Comparison of ENCODE assay signal across 28 cellular contexts in the genomic region with DNA sequence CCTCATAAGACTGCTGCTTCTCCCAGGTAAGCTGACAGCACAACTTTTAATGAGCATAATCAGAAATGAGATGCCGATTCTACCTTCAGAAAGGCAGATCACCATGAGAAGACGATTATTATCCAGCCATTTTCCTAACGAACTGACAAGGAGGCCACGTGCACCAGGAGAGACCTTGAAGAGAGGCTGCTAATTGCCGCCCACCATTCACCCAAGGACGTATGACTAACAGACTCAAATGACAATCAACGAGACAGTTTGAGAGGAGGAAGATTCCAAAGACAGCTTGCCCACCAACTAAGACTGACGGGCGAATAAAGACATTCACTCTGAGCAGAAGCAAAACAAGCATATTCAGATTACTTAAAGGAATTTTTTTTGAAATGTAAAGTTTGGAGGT.
"Had no signal": no experiment of that assay in that cellular context is flagged by ENCODE, and none has a peak within 500 bp of the region (broad histone marks: within the 10 kb centered on the region; RNA-seq: fewer than 3 reads in every experiment).

No MANE protein-coding gene starts in this region.

- H3K27me3 ChIP-seq: ascending aorta, breast epithelium, cardiac muscle cell, heart left ventricle had no signal

- H3K27ac Mint-ChIP-seq: activated CD8-positive, alpha-beta T cell treated with anti-CD3 and anti-CD28 coated beads for 36 hours; activated naive CD4-positive, alpha-beta T cell treated with anti-CD3 and anti-CD28 coated beads, Interleukin-2, amount 50 U/mL, for 24 hours; activated naive CD8-positive, alpha-beta T cell treated with anti-CD3 and anti-CD28 coated beads, Interleukin-2, amount 10 ng/mL, durations not matched to agents 7 days and 5 days; activated T-helper 17 cell treated with anti-CD3 and anti-CD28 coated beads, Interleukin-2, amount 50 U/mL, for 72 hours; brain; dendritic cell treated with granulocyte-macrophage colony-stimulating factor and Interleukin-4, amounts not matched to agents 40 ng/mL and 50 ng/mL, for 4 days; endodermal cell had no signal

- H3K4me3 ChIP-seq: ascending aorta, breast epithelium, cardiac muscle cell, coronary artery, dorsolateral prefrontal cortex, heart left ventricle had no signal

- DNase-seq: activated CD4-positive, alpha-beta T cell treated with anti-CD3 and anti-CD28 coated beads for 1 hour; activated CD4-positive, alpha-beta T cell treated with anti-CD3 and anti-CD28 coated beads for 48 hours; activated CD4-positive, alpha-beta T cell treated with anti-CD3 and anti-CD28 coated beads, Interleukin-2, amount 50 U/mL, for 1 hour; activated CD4-positive, alpha-beta T cell treated with anti-CD3 and anti-CD28 coated beads, Interleukin-2, amount 50 U/mL, for 48 hours; activated CD8-positive, alpha-beta memory T cell treated with anti-CD3 and anti-CD28 coated beads for 24 hours; activated CD8-positive, alpha-beta T cell treated with anti-CD3 and anti-CD28 coated beads for 36 hours; activated effector memory CD4-positive, alpha-beta T cell treated with Interleukin-2 at 50 U/mL for 16 hours; activated gamma-delta T cell treated with Interleukin-2 at 50 U/mL for 16 hours; activated naive CD4-positive, alpha-beta T cell treated with Interleukin-2 at 50 U/mL for 16 hours; activated naive CD8-positive, alpha-beta T cell treated with anti-CD3 and anti-CD28 coated beads, Interleukin-2, amount 10 ng/mL, durations not matched to agents 7 days and 5 days; activated T-cell treated with anti-CD3 and anti-CD28 coated beads, Interleukin-2, amount 50 U/mL, for 4 hours; dorsolateral prefrontal cortex; effector memory CD4-positive, alpha-beta T cell; endodermal cell; foreskin fibroblast; heart left ventricle; T-helper 2 cell had no signal

- H3K27me3 Mint-ChIP-seq: activated CD8-positive, alpha-beta T cell treated with anti-CD3 and anti-CD28 coated beads for 36 hours; activated naive CD4-positive, alpha-beta T cell treated with anti-CD3 and anti-CD28 coated beads, Interleukin-2, amount 50 U/mL, for 24 hours; activated naive CD8-positive, alpha-beta T cell treated with anti-CD3 and anti-CD28 coated beads, Interleukin-2, amount 10 ng/mL, durations not matched to agents 7 days and 5 days; brain; central memory CD8-positive, alpha-beta T cell; dendritic cell treated with granulocyte-macrophage colony-stimulating factor and Interleukin-4, amounts not matched to agents 40 ng/mL and 50 ng/mL, for 4 days had no signal

- H3K4me1 ChIP-seq: ascending aorta, breast epithelium, heart left ventricle had no signal

- H3K4me3 Mint-ChIP-seq: activated CD8-positive, alpha-beta T cell treated with anti-CD3 and anti-CD28 coated beads for 36 hours; activated naive CD4-positive, alpha-beta T cell treated with anti-CD3 and anti-CD28 coated beads, Interleukin-2, amount 50 U/mL, for 24 hours; activated naive CD8-positive, alpha-beta T cell treated with anti-CD3 and anti-CD28 coated beads, Interleukin-2, amount 10 ng/mL, durations not matched to agents 7 days and 5 days; activated T-cell treated with anti-CD3 and anti-CD28 coated beads, Interleukin-2, amount 50 U/mL, for 4 hours; activated T-helper 17 cell treated with anti-CD3 and anti-CD28 coated beads, Interleukin-2, amount 50 U/mL, for 72 hours; brain; central memory CD8-positive, alpha-beta T cell; dendritic cell treated with granulocyte-macrophage colony-stimulating factor and Interleukin-4, amounts not matched to agents 40 ng/mL and 50 ng/mL, for 4 days; endodermal cell had no signal

- H3K36me3 ChIP-seq: ascending aorta, breast epithelium, cardiac muscle cell, heart left ventricle had no signal

- ATAC-seq: activated CD8-positive, alpha-beta T cell treated with anti-CD3 and anti-CD28 coated beads for 36 hours; activated T-cell treated with anti-CD3 and anti-CD28 coated beads, Interleukin-2, amount 50 U/mL, for 4 hours; activated T-helper 17 cell treated with anti-CD3 and anti-CD28 coated beads, Interleukin-2, amount 50 U/mL, for 72 hours; esophagus mucosa; heart left ventricle had no signal

- H3K36me3 Mint-ChIP-seq: activated naive CD4-positive, alpha-beta T cell treated with anti-CD3 and anti-CD28 coated beads, Interleukin-2, amount 50 U/mL, for 24 hours; activated naive CD8-positive, alpha-beta T cell treated with anti-CD3 and anti-CD28 coated beads, Interleukin-2, amount 10 ng/mL, durations not matched to agents 7 days and 5 days; brain had no signal

- H3K9me3 ChIP-seq: ascending aorta, breast epithelium, heart left ventricle had no signal

- H3K27ac ChIP-seq: ascending aorta, breast epithelium, cardiac muscle cell, coronary artery, dorsolateral prefrontal cortex, heart left ventricle had no signal

- FAIRE-seq: frontal cortex had no signal

- H3K9me3 Mint-ChIP-seq: activated CD8-positive, alpha-beta T cell treated with anti-CD3 and anti-CD28 coated beads for 36 hours; activated T-cell treated with anti-CD3 and anti-CD28 coated beads, Interleukin-2, amount 50 U/mL, for 4 hours; brain; endodermal cell had no signal

- H3K4me1 Mint-ChIP-seq: activated naive CD4-positive, alpha-beta T cell treated with anti-CD3 and anti-CD28 coated beads, Interleukin-2, amount 50 U/mL, for 24 hours; activated naive CD8-positive, alpha-beta T cell treated with anti-CD3 and anti-CD28 coated beads, Interleukin-2, amount 10 ng/mL, durations not matched to agents 7 days and 5 days; activated T-helper 17 cell treated with anti-CD3 and anti-CD28 coated beads, Interleukin-2, amount 50 U/mL, for 72 hours; central memory CD8-positive, alpha-beta T cell; endodermal cell had no signal
